22 cellular contexts compared by ENCODE assay signal in the genomic region with DNA sequence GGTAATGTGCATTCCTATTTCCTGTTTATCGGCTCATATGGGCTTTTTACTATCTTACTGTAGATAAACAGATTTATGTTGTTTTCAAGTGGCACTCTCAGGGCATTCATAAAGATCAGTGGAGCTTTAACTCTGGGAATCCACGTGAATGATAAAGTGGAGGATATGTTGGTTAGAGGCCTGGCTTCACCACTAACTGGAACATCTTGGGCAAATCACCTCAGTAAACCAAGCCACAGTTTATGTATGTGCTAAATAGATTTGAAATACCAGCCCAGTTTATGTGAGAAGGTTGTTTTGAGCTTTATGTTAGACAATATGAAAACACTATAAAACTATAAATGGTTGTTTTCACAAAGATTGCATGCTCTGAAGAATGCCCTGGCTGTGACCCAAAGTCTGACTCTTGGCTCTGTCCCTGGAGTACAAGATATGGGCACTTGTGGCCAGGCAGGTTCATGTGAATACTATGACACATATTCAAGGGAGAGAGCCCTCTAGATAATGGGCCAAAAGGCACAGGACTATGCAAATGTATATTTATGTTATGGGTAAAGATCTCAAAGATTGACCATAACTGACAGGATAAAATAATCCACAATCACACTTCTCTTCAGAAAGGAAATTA. TPM values are rescaled to one million over a fixed set of nuclear protein-coding genes. Genes with fewer than 3 reads are reported as not detected.
DNase-seq lines count a peak whose midpoint lies in the region; ATAC-seq and TF ChIP-seq lines count a peak whose summit lies in the region.
"Had no signal": no experiment of that assay in that cellular context is flagged by ENCODE, and none has a peak within 500 bp of the region (broad histone marks: within the 10 kb centered on the region; RNA-seq: fewer than 3 reads in every experiment).

No MANE protein-coding gene starts in this region.

- no peaks in the 10 kb centered on the region for H3K4me1 Mint-ChIP-seq in natural killer cell
- H3K4me1 Mint-ChIP-seq: activated naive CD4-positive, alpha-beta T cell treated with anti-CD3 and anti-CD28 coated beads, Interleukin-2, amount 50 U/mL, for 24 hours had no signal

- no peaks in the 10 kb centered on the region for H3K36me3 Mint-ChIP-seq in natural killer cell
- H3K36me3 Mint-ChIP-seq: activated naive CD4-positive, alpha-beta T cell treated with anti-CD3 and anti-CD28 coated beads, Interleukin-2, amount 50 U/mL, for 24 hours; brain; natural killer cell treated with Interleukin-12 subunit alpha and Interleukin-12 subunit beta and Interleukin-15 and Interleukin-18, amount 100 ng/mL, for 72 hours had no signal

- H3K9me3 Mint-ChIP-seq in natural killer cell = no peaks in the 10 kb centered on the region
- H3K9me3 Mint-ChIP-seq: activated naive CD4-positive, alpha-beta T cell treated with anti-CD3 and anti-CD28 coated beads, Interleukin-2, amount 50 U/mL, for 24 hours; brain; dendritic cell treated with granulocyte-macrophage colony-stimulating factor and Interleukin-4, amounts not matched to agents 40 ng/mL and 50 ng/mL, for 4 days; natural killer cell treated with Interleukin-12 subunit alpha and Interleukin-12 subunit beta and Interleukin-15 and Interleukin-18, amount 100 ng/mL, for 72 hours had no signal

- H3K4me3 Mint-ChIP-seq in natural killer cell = no peak overlapping the region
- H3K4me3 Mint-ChIP-seq: activated naive CD4-positive, alpha-beta T cell treated with anti-CD3 and anti-CD28 coated beads, Interleukin-2, amount 50 U/mL, for 24 hours; brain; dendritic cell treated with granulocyte-macrophage colony-stimulating factor and Interleukin-4, amounts not matched to agents 40 ng/mL and 50 ng/mL, for 4 days; natural killer cell treated with Interleukin-12 subunit alpha and Interleukin-12 subunit beta and Interleukin-15 and Interleukin-18, amount 100 ng/mL, for 72 hours had no signal

- intact Hi-C loops in left ventricle myocardium superior (cut with micrococcal nuclease) (no loop called here), cardiac septum (cut with DNase I) (no loop called here), natural killer cell (cut with micrococcal nuclease) (no loop called here)

- no peak overlapping the region for H3K27ac Mint-ChIP-seq in natural killer cell
- H3K27ac Mint-ChIP-seq: activated naive CD4-positive, alpha-beta T cell treated with anti-CD3 and anti-CD28 coated beads, Interleukin-2, amount 50 U/mL, for 24 hours; brain; dendritic cell treated with granulocyte-macrophage colony-stimulating factor and Interleukin-4, amounts not matched to agents 40 ng/mL and 50 ng/mL, for 4 days; natural killer cell treated with Interleukin-12 subunit alpha and Interleukin-12 subunit beta and Interleukin-15 and Interleukin-18, amount 100 ng/mL, for 72 hours had no signal

- peaks cover 10 to 13% of the 10 kb centered on the region in 2 donors for H3K27me3 Mint-ChIP-seq in natural killer cell (ENCODE audit: low read depth in 2 of 2)
- H3K27me3 Mint-ChIP-seq: activated naive CD4-positive, alpha-beta T cell treated with anti-CD3 and anti-CD28 coated beads, Interleukin-2, amount 50 U/mL, for 24 hours had no signal

- DNase-seq in left ventricle myocardium superior = no peak
- no peak for DNase-seq in cardiac septum (ENCODE audit: low spot score)
- DNase-seq in RPMI8226 = peak; percentile 16
- DNase-seq in fibroblast of mammary gland (ENCODE audit: low read depth) = peak; percentile 3
- DNase-seq in SIG-M5 (lab: John Stamatoyannopoulos, UW) = no peak
- DNase-seq in natural killer cell = no peak
- DNase-seq in left lobe of liver (ENCODE audit: low spot score) = no peak
- no peak for DNase-seq in NCI-H1105 (lab: John Stamatoyannopoulos, UW)
- DNase-seq: activated T-cell treated with anti-CD3 and anti-CD28 coated beads, Interleukin-2, amount 50 U/mL, for 48 hours; H7; NCI-H2171; NCI-H69; PC-9; stimulated activated CD4-positive, alpha-beta T cell treated with anti-CD3 and anti-CD28 coated beads, Interleukin-4, amount 100 ng/mL, for 24 hours had no signal

- ATAC-seq in left ventricle myocardium superior = peak; percentile 62
- ATAC-seq in natural killer cell = no peak
- ATAC-seq in left lobe of liver = no peak
- ATAC-seq: activated CD4-positive, CD25-positive, alpha-beta regulatory T cell treated with anti-CD3 and anti-CD28 coated beads, Interleukin-2, amount 50 U/mL, for 24 hours; HepG2; natural killer cell treated with Interleukin-12 subunit alpha and Interleukin-12 subunit beta and Interleukin-15 and Interleukin-18, amount 100 ng/mL, for 72 hours had no signal

- TF ChIP-seq CTCF in fibroblast of mammary gland (conservative IDR thresholded peaks at IDR 0.05; ENCODE audit: control insufficient read depth, insufficient read depth, low read depth, low read length) (no peak), natural killer cell (IDR thresholded peaks at IDR 0.05) (no peak)

- H3K4me3 ChIP-seq in fibroblast of mammary gland (ENCODE audit: control insufficient read depth, low read depth, low read length) = no peak overlapping the region
- H3K4me3 ChIP-seq: PC-9, prostate gland had no signal

RNA-seq across cellular contexts. Expression of gene FAM163A, which starts 36.7 kb away (rescaled TPM):
- 0.27 TPM for total RNA-seq in left ventricle myocardium superior
- total RNA-seq in cardiac septum = 0.16 TPM
- total RNA-seq in natural killer cell = not detected
- total RNA-seq in left lobe of liver = 0.05 TPM
- total RNA-seq: HepG2; natural killer cell treated with Interleukin-12 subunit alpha and Interleukin-12 subunit beta and Interleukin-15 and Interleukin-18, amount 100 ng/mL, for 72 hours; PC-9; subcutaneous adipose tissue had no signal

Comparison
In these comparisons a context has a peak if more than half of its experiments do, and no peak if none do; other contexts are left out.
1. DNase-seq: peak in RPMI8226 (single experiment) and fibroblast of mammary gland (single experiment); none in left ventricle myocardium superior (single experiment), cardiac septum (single experiment), SIG-M5 (single experiment), natural killer cell (single experiment), left lobe of liver (single experiment) and NCI-H1105 (single experiment).